Comparison of ENCODE assay signal across 9 cellular contexts in genomic region chr1:221478050-221478949, GRCh38.
DNase-seq lines count a peak whose midpoint lies in the region; ATAC-seq and TF ChIP-seq lines count a peak whose summit lies in the region.
"Had no signal": no experiment of that assay in that cellular context is flagged by ENCODE, and none has a peak within 500 bp of the region (broad histone marks: within the 10 kb centered on the region; RNA-seq: fewer than 3 reads in every experiment).

No MANE protein-coding gene starts in this region.

- H3K4me2 ChIP-seq in PC-9, result peak overlapping the region; percentile 46

- peak; percentile 48 for DNase-seq in COLO668 (lab: John Stamatoyannopoulos, UW; ENCODE audit: unreplicated experiment)
- peak; percentile 74 to 80 for DNase-seq in PC-9
- DNase-seq in activated T-cell treated with anti-CD3 and anti-CD28 coated beads, Interleukin-2, amount 50 U/mL, for 48 hours, result peak; percentile 40 to 57
- DNase-seq in fibroblast of villous mesenchyme (ENCODE audit: low read depth), result peak; percentile 83
- peak; percentile 21 to 53 (median 42) for DNase-seq in ovary
- DNase-seq in type B pancreatic cell (ENCODE audit: extremely low spot score, unreplicated experiment), result no peak

- H3K36me3 ChIP-seq in PC-9 (ENCODE audit: low read depth) (no peaks in the 10 kb centered on the region), ovary (no peaks in the 10 kb centered on the region)

- H3K27ac Mint-ChIP-seq in type B pancreatic cell, result no peak overlapping the region
- H3K27ac Mint-ChIP-seq: activated naive CD4-positive, alpha-beta T cell treated with anti-CD3 and anti-CD28 coated beads, Interleukin-2, amount 50 U/mL, for 24 hours had no signal

- no peaks in the 10 kb centered on the region for H3K27me3 ChIP-seq in PC-9 (ENCODE audit: insufficient read depth, low read depth)
- no peaks in the 10 kb centered on the region for H3K27me3 ChIP-seq in ovary

- H3K9me3 Mint-ChIP-seq in type B pancreatic cell, result no peaks in the 10 kb centered on the region
- H3K9me3 Mint-ChIP-seq: activated naive CD4-positive, alpha-beta T cell treated with anti-CD3 and anti-CD28 coated beads, Interleukin-2, amount 50 U/mL, for 24 hours had no signal

- H3K4me3 Mint-ChIP-seq in type B pancreatic cell, result no peak overlapping the region
- H3K4me3 Mint-ChIP-seq: activated naive CD4-positive, alpha-beta T cell treated with anti-CD3 and anti-CD28 coated beads, Interleukin-2, amount 50 U/mL, for 24 hours had no signal

- WGBS in ovary, 3 donors, result 11 to 16% (median 13%) methylated on average over 8 of the region's 8 CpGs

- no peaks in the 10 kb centered on the region for H3F3A ChIP-seq in PC-9 (ENCODE audit: insufficient read depth, low read depth)

- BruUV-seq in PC-9 (replicated peaks; lab: Mats Ljungman, UMichigan), result no TSS peak

- no peaks in the 10 kb centered on the region for H4K20me1 ChIP-seq in PC-9 (ENCODE audit: insufficient read depth)

- TF ChIP-seq CTCF in PC-9 (conservative IDR thresholded peaks at IDR 0.05) (peak; percentile 79), fibroblast of villous mesenchyme (IDR thresholded peaks at IDR 0.05; ENCODE audit: insufficient read depth, low read depth, low read length) (peak; percentile 86), ovary (IDR thresholded peaks at IDR 0.05) (peak in 1 of 3 donors; percentile 24), type B pancreatic cell (conservative IDR thresholded peaks at IDR 0.05) (peak; percentile 65)

- POLR2A ChIA-PET in PC-9 (lab: Charles Lee; ENCODE audit: unreplicated experiment), result interaction anchor here (0.5 to 0.7 kb wide), 3 partner anchors 55 to 977 kb away, joined by 3 to 4 read pairs (median 3); no protein-coding TSS in a partner anchor

- H2AFZ ChIP-seq in PC-9, result no peak overlapping the region

- H3K4me1 ChIP-seq in PC-9 (replicated peaks; ENCODE audit: insufficient read depth), result peaks cover 13% of the 10 kb centered on the region
- no peaks in the 10 kb centered on the region for H3K4me1 ChIP-seq in ovary (ENCODE audit: insufficient read depth)

- TF ChIP-seq EP300 in ovary (IDR thresholded peaks at IDR 0.05), result no peak

- H3K36me3 Mint-ChIP-seq in type B pancreatic cell, result no peaks in the 10 kb centered on the region
- H3K36me3 Mint-ChIP-seq: activated naive CD4-positive, alpha-beta T cell treated with anti-CD3 and anti-CD28 coated beads, Interleukin-2, amount 50 U/mL, for 24 hours had no signal

- no peaks in the 10 kb centered on the region for H3K9me2 ChIP-seq in PC-9 (ENCODE audit: insufficient read depth)

- no peak overlapping the region for H3K27ac ChIP-seq in PC-9
- no peak overlapping the region for H3K27ac ChIP-seq in ovary

- no peak for TF ChIP-seq POLR2A in ovary (IDR thresholded peaks at IDR 0.05)

- intact Hi-C loops in PC-9 (cut with micrococcal nuclease; ENCODE audit: unreplicated experiment), result loop anchor here (1.0 to 10.0 kb wide), 9 partner anchors 37 to 977 kb away; partner anchors contain the start of gene DUSP10
- intact Hi-C loops in ovary (cut with DNase I), result loop anchor here in 1 of 4 donors (10.0 kb wide), 1 partner anchor 977 kb away; no protein-coding TSS in a partner anchor

- peak; percentile 94 for ATAC-seq in GM19351 (IDR thresholded peaks at IDR 0.05; ENCODE audit: unreplicated experiment)
- peak; percentile 81 for ATAC-seq in HG03457 (IDR thresholded peaks at IDR 0.05; ENCODE audit: unreplicated experiment)

- H3K9me3 ChIP-seq in PC-9 (ENCODE audit: insufficient read depth, low read depth), result no peaks in the 10 kb centered on the region; the same call in 1 of the 2 replicates
- no peaks in the 10 kb centered on the region for H3K9me3 ChIP-seq in ovary

- peaks cover 36% of the 10 kb centered on the region for H3K27me3 Mint-ChIP-seq in type B pancreatic cell

- CTCF ChIA-PET in PC-9 (lab: Charles Lee), result interaction anchor here (0.5 to 1.8 kb wide), 5 partner anchors 27 to 977 kb away, joined by 3 to 14 read pairs (median 4); partner anchors contain the start of gene DUSP10

- H3K4me1 Mint-ChIP-seq in type B pancreatic cell (ENCODE audit: unreplicated experiment), result peaks cover 4% of the 10 kb centered on the region
- H3K4me1 Mint-ChIP-seq: activated naive CD4-positive, alpha-beta T cell treated with anti-CD3 and anti-CD28 coated beads, Interleukin-2, amount 50 U/mL, for 24 hours had no signal

- H3K4me3 ChIP-seq in PC-9 (no peak overlapping the region), fibroblast of villous mesenchyme (ENCODE audit: low read depth, low read length) (no peak overlapping the region), ovary (no peak overlapping the region)

- no peaks in the 10 kb centered on the region for H3K79me2 ChIP-seq in PC-9 (ENCODE audit: low read depth)
